Comparison of ENCODE assay signal across 8 cellular contexts in genomic region chr6:111580826-111581505, GRCh38. TPM values are rescaled to one million over a fixed set of nuclear protein-coding genes. Genes with fewer than 3 reads are reported as not detected.
DNase-seq lines count a peak whose midpoint lies in the region; ATAC-seq and TF ChIP-seq lines count a peak whose summit lies in the region.

No MANE protein-coding gene starts in this region.

- ATAC-seq in omental fat pad (ENCODE audit: low FRiP score) (peak; percentile 95), GM21576 (IDR thresholded peaks at IDR 0.05; ENCODE audit: unreplicated experiment) (no peak), GM19023 (IDR thresholded peaks at IDR 0.05; ENCODE audit: unreplicated experiment) (no peak), GM21723 (IDR thresholded peaks at IDR 0.05; ENCODE audit: unreplicated experiment) (no peak)

- no peaks in the 10 kb centered on the region for H3K27me3 ChIP-seq in endodermal cell (ENCODE audit: control insufficient read depth, insufficient read depth, low read length, poor library complexity, severe bottlenecking)

- H3K36me3 Mint-ChIP-seq in endodermal cell (ENCODE audit: low read depth): peaks cover 25% of the 10 kb centered on the region

- no peak overlapping the region for H3K9ac ChIP-seq in endodermal cell (ENCODE audit: extremely low read depth, low read length, poor library complexity, severe bottlenecking)

- no peak overlapping the region for H3K4me3 Mint-ChIP-seq in endodermal cell

- no peak overlapping the region for H3K4me3 ChIP-seq in endodermal cell (ENCODE audit: low read length)

- no peaks in the 10 kb centered on the region for H3K9me3 ChIP-seq in endodermal cell (ENCODE audit: control insufficient read depth, low read length)

- peak; percentile 70 for DNase-seq in G401 (ENCODE audit: low spot score)
- peak; percentile 39 for DNase-seq in NCI-H2171 (lab: John Stamatoyannopoulos, UW)
- DNase-seq in endodermal cell: no peak
- no peak for DNase-seq in omental fat pad (ENCODE audit: low spot score)
- no peak for DNase-seq in SHP77 (lab: John Stamatoyannopoulos, UW)

- no peaks in the 10 kb centered on the region for H3K27me3 Mint-ChIP-seq in endodermal cell (ENCODE audit: insufficient read depth)

- peaks cover 25% of the 10 kb centered on the region for H3K36me3 ChIP-seq in endodermal cell (ENCODE audit: control insufficient read depth, insufficient read depth, low read length)

- H3K27ac Mint-ChIP-seq in endodermal cell: no peak overlapping the region

- no peak overlapping the region for H3K27ac ChIP-seq in endodermal cell (ENCODE audit: low read depth, low read length)

- no peaks in the 10 kb centered on the region for H3K9me3 Mint-ChIP-seq in endodermal cell

- no peaks in the 10 kb centered on the region for H3K4me1 ChIP-seq in endodermal cell (ENCODE audit: control insufficient read depth, insufficient read depth, low read length)

- TF ChIP-seq CTCF in endodermal cell (conservative IDR thresholded peaks at IDR 0.05): peak; percentile 43
- no peak for TF ChIP-seq CTCF in omental fat pad (IDR thresholded peaks at IDR 0.05)

- 90 to 94% methylated on average over 7 to 8 of the region's 9 CpGs for WGBS in endodermal cell (ENCODE audit: insufficient coverage in 1 of 2, insufficient read length in 1 of 2), 2 experiments

- no peaks in the 10 kb centered on the region for H3K4me1 Mint-ChIP-seq in endodermal cell

- in situ Hi-C loops in G401 (cut with HindIII; ENCODE audit: low sequenced_read_pairs): no loop called here

RNA-seq across cellular contexts. Expression of gene TRAF3IP2, which starts 24.7 kb away (rescaled TPM):
- 21.8 and 22.4 TPM in 2 replicates for total RNA-seq in G401 (2014; rRNA removed; shearing (Covaris generic))
- total RNA-seq in endodermal cell: 10 to 100 TPM; 15.1 to 18.8 TPM
- polyA plus RNA-seq in endodermal cell (2013, experiment 1 of 2): 3.9 TPM
- 5.3 TPM for polyA plus RNA-seq in endodermal cell (2013, experiment 2 of 2)
- total RNA-seq in omental fat pad: 10 to 100 TPM; 29.3 to 52.2 (median 42.2) TPM

Comparison
In these comparisons a context has a peak if more than half of its experiments do, and no peak if none do; other contexts are left out.
1. DNase-seq: peak in G401 (single experiment) and NCI-H2171 (single experiment); none in endodermal cell (single experiment), omental fat pad (single experiment) and SHP77 (0 of 2).